In genomic region chr4:127922226-127922625, GRCh38 we compare ENCODE assay signal across 24 cellular contexts. TPM values are rescaled to one million over a fixed set of nuclear protein-coding genes. Genes with fewer than 3 reads are reported as not detected.
DNase-seq lines count a peak whose midpoint lies in the region; ATAC-seq and TF ChIP-seq lines count a peak whose summit lies in the region.
"Had no signal": no experiment of that assay in that cellular context is flagged by ENCODE, and none has a peak within 500 bp of the region (broad histone marks: within the 10 kb centered on the region; RNA-seq: fewer than 3 reads in every experiment).

No MANE protein-coding gene starts in this region.

- H3K9me3 ChIP-seq in HEK293 (ENCODE audit: control insufficient read depth, insufficient read depth, low read depth, low read length) (no peaks in the 10 kb centered on the region), MM.1S (replicated peaks; ENCODE audit: insufficient read depth, low read length) (no peaks in the 10 kb centered on the region)
- H3K9me3 ChIP-seq: BE2C, BLaER1 had no signal

- no peaks in the 10 kb centered on the region for H3K79me2 ChIP-seq in MM.1S (ENCODE audit: low read length)

- H3K27ac ChIP-seq in HEK293 (ENCODE audit: extremely low read depth, low read depth, low read length) (no peak overlapping the region), MM.1S (ENCODE audit: low read length) (no peak overlapping the region)
- H3K27ac ChIP-seq: BLaER1 had no signal

- CTCF ChIA-PET in HEK293 (lab: Yijun Ruan, JAX) = no interaction called here
- CTCF ChIA-PET in WTC11 (lab: Charles Lee) = no interaction called here

- H3K36me3 ChIP-seq in HEK293 (ENCODE audit: control insufficient read depth in 2 of 2, insufficient read depth in 1 of 2, low read length in 2 of 2) = peaks cover 3 to 37% of the 10 kb centered on the region in 2 experiments; a peak in 1 of 3 replicates
- H3K36me3 ChIP-seq in MM.1S (replicated peaks; ENCODE audit: insufficient read depth, low read length) = peaks cover 5% of the 10 kb centered on the region; the same call in 1 of the 2 replicates

- H3K9ac ChIP-seq in MM.1S (ENCODE audit: low read length) = no peak overlapping the region
- H3K9ac ChIP-seq: BLaER1 had no signal

- H3K4me3 Mint-ChIP-seq in WTC11 = no peak overlapping the region
- H3K4me3 Mint-ChIP-seq in stimulated activated naive B cell treated with anti-CD40 and anti-IgM and Interleukin-4, amounts not matched to agents 10 μg/mL and 1 μg/mL and 100 μg/mL, for 72 hours = no peak overlapping the region
- H3K4me3 Mint-ChIP-seq: CD14-positive monocyte; CD4-positive, alpha-beta memory T cell; CD4-positive, CD25-positive, alpha-beta regulatory T cell; CD8-positive, alpha-beta memory T cell had no signal

- H4K20me1 ChIP-seq in MM.1S (ENCODE audit: insufficient read depth, low read length) = no peaks in the 10 kb centered on the region
- H4K20me1 ChIP-seq: BLaER1 had no signal

- no peaks in the 10 kb centered on the region for H3F3A ChIP-seq in MM.1S (ENCODE audit: insufficient read depth, low read length)

- peaks cover 17% of the 10 kb centered on the region for H3K36me3 Mint-ChIP-seq in WTC11
- peaks cover 37 to 47% of the 10 kb centered on the region in 2 donors for H3K36me3 Mint-ChIP-seq in stimulated activated naive B cell treated with anti-CD40 and anti-IgM and Interleukin-4, amounts not matched to agents 10 μg/mL and 1 μg/mL and 100 μg/mL, for 72 hours

- no peaks in the 10 kb centered on the region for H3K9me2 ChIP-seq in MM.1S (replicated peaks; ENCODE audit: insufficient read depth, low read length)

- H3K9me3 Mint-ChIP-seq in WTC11 = peaks cover 4% of the 10 kb centered on the region
- peaks cover 0 to 2% of the 10 kb centered on the region in 2 donors for H3K9me3 Mint-ChIP-seq in stimulated activated naive B cell treated with anti-CD40 and anti-IgM and Interleukin-4, amounts not matched to agents 10 μg/mL and 1 μg/mL and 100 μg/mL, for 72 hours
- H3K9me3 Mint-ChIP-seq: CD8-positive, alpha-beta memory T cell had no signal

- no peaks in the 10 kb centered on the region for H3K27me3 Mint-ChIP-seq in WTC11 (ENCODE audit: low read depth)
- no peaks in the 10 kb centered on the region for H3K27me3 Mint-ChIP-seq in stimulated activated naive B cell treated with anti-CD40 and anti-IgM and Interleukin-4, amounts not matched to agents 10 μg/mL and 1 μg/mL and 100 μg/mL, for 72 hours
- H3K27me3 Mint-ChIP-seq: CD4-positive, alpha-beta memory T cell; CD4-positive, CD25-positive, alpha-beta regulatory T cell; CD8-positive, alpha-beta memory T cell had no signal

- H3K4me1 Mint-ChIP-seq in WTC11 = no peaks in the 10 kb centered on the region
- H3K4me1 Mint-ChIP-seq in stimulated activated naive B cell treated with anti-CD40 and anti-IgM and Interleukin-4, amounts not matched to agents 10 μg/mL and 1 μg/mL and 100 μg/mL, for 72 hours = no peaks in the 10 kb centered on the region
- H3K4me1 Mint-ChIP-seq: CD14-positive monocyte had no signal

- no peak overlapping the region for H3K27ac Mint-ChIP-seq in WTC11
- no peak overlapping the region for H3K27ac Mint-ChIP-seq in stimulated activated naive B cell treated with anti-CD40 and anti-IgM and Interleukin-4, amounts not matched to agents 10 μg/mL and 1 μg/mL and 100 μg/mL, for 72 hours
- H3K27ac Mint-ChIP-seq: CD14-positive monocyte; CD4-positive, alpha-beta memory T cell; CD4-positive, CD25-positive, alpha-beta regulatory T cell; CD8-positive, alpha-beta memory T cell had no signal

- ATAC-seq in WTC11 = no peak
- no peak for ATAC-seq in stimulated activated naive B cell treated with anti-CD40 and anti-IgM and Interleukin-4, amounts not matched to agents 10 μg/mL and 1 μg/mL and 100 μg/mL, for 72 hours (replicated peaks)
- ATAC-seq: GM12878 had no signal

- no peak overlapping the region for H3K4me2 ChIP-seq in MM.1S (ENCODE audit: low read depth, low read length)
- H3K4me2 ChIP-seq: BLaER1 had no signal

- TF ChIP-seq CTCF in HEK293 (tag by site-specific recombination; IDR thresholded peaks at IDR 0.05) (no peak), WTC11 (IDR thresholded peaks at IDR 0.05) (no peak), fibroblast of mammary gland (conservative IDR thresholded peaks at IDR 0.05; ENCODE audit: control insufficient read depth, insufficient read depth, low read depth, low read length) (no peak), MM.1S (IDR thresholded peaks at IDR 0.05; ENCODE audit: low read length) (no peak)

- H3K4me3 ChIP-seq in HEK293 (ENCODE audit: low read depth, low read length) (no peak overlapping the region), fibroblast of mammary gland (ENCODE audit: control insufficient read depth, low read depth, low read length) (no peak overlapping the region), MM.1S (ENCODE audit: low read length) (no peak overlapping the region)
- H3K4me3 ChIP-seq: BLaER1, GM12878 had no signal

- no peak for DNase-seq in WTC11 (ENCODE audit: low spot score)
- DNase-seq in fibroblast of mammary gland (ENCODE audit: low read depth) = peak; percentile 4
- DNase-seq in NCI-H2171 treated with DMSO at 0.1 percent for 48 hours (lab: John Stamatoyannopoulos, UW) = no peak
- no peak for DNase-seq in MM.1S
- no peak for DNase-seq in stimulated activated naive B cell treated with anti-CD40 and anti-IgM and Interleukin-4, amounts not matched to agents 10 μg/mL and 1 μg/mL and 100 μg/mL, for 72 hours
- DNase-seq: 8988T; ACHN; BE2C; C1 segment of cervical spinal cord; CD4-positive, alpha-beta memory T cell; CD4-positive, CD25-positive, alpha-beta regulatory T cell; CD8-positive, alpha-beta memory T cell; COR-L47; DMS 273 treated with DMSO at 0.1 percent for 48 hours; DMS153; DMS53; DMS79; DND-41; EL; GDM1 had no signal

- no peak overlapping the region for H2AFZ ChIP-seq in MM.1S (ENCODE audit: low read length)

- POLR2A ChIA-PET in HEK293 (lab: Yijun Ruan, JAX) (no interaction called here), WTC11 (lab: Charles Lee) (no interaction called here)

- H3K4me1 ChIP-seq in HEK293 (ENCODE audit: control insufficient read depth, insufficient read depth, low read length) (no peaks in the 10 kb centered on the region), MM.1S (ENCODE audit: low read length) (peaks cover 5% of the 10 kb centered on the region; the same call in 1 of the 2 replicates)
- H3K4me1 ChIP-seq: BE2C, BLaER1 had no signal

- no peaks in the 10 kb centered on the region for H3K27me3 ChIP-seq in MM.1S (replicated peaks; ENCODE audit: insufficient read depth, low read length)
- H3K27me3 ChIP-seq: BE2C, BLaER1 had no signal

TF ChIP-seq in HEK293, 187 proteins besides CTCF, POLR2A, EP300 and RAD21:
- TF ChIP-seq ZNF843 (tag by site-specific recombination; IDR thresholded peaks at IDR 0.05) (no peak), ZSCAN30 (tag by site-specific recombination; IDR thresholded peaks at IDR 0.05) (no peak), ZNF121 (tag by site-specific recombination; IDR thresholded peaks at IDR 0.05) (0 out of 2 replicates have a peak, but pooled peaks have one; percentile 34)
TF ChIP-seq in HEK293: peak in this region for 1.

TF ChIP-seq in WTC11, 78 proteins besides CTCF, POLR2A, EP300 and RAD21:
- TF ChIP-seq ZNF121 (CRISPR knock-in tag; IDR thresholded peaks at IDR 0.05) = peak; percentile 62; the same call in 1 of the 2 replicates
- TF ChIP-seq NFATC4 (CRISPR knock-in tag; IDR thresholded peaks at IDR 0.05) = no peak

RNA-seq across cellular contexts. Expression of gene PLK4, which starts 41.5 kb away (rescaled TPM):
- 37.8 to 44.0 TPM (median 38.6 TPM) in 3 replicates for total RNA-seq in WTC11 (2021)

RNA-seq across cellular contexts. Expression of gene MFSD8, which starts 42.7 kb away (rescaled TPM):
- 13.4 to 17.6 TPM (median 15.0 TPM) in 3 replicates for total RNA-seq in WTC11 (2021)

RNA-seq across cellular contexts. Expression of gene ABHD18, which starts 43.0 kb away (rescaled TPM):
- 15.9 to 17.8 TPM (median 16.5 TPM) in 3 replicates for total RNA-seq in WTC11 (2021)

Comparison
In these comparisons a context has a peak if more than half of its experiments do, and no peak if none do; other contexts are left out.
1. Of the 8 proteins assayed by ChIP-seq in both HEK293 and WTC11: peak only in HEK293: none; only in WTC11: none; in both: ZNF121; in neither: 7.